ENCODE assay signal across 21 cellular contexts in genomic region chr5:30337084-30337573, GRCh38.
"Had no signal": no experiment of that assay in that cellular context is flagged by ENCODE, and none has a peak within 500 bp of the region (broad histone marks: within the 10 kb centered on the region; RNA-seq: fewer than 3 reads in every experiment).

No MANE protein-coding gene starts in this region.

- H3K4me3 Mint-ChIP-seq: T-cell; T-helper 1 cell treated with Interleukin-12 subunit alpha and Interleukin-12 subunit beta and Interleukin-4 antibody, amounts not matched to agents 30 μg/mL and 1 μg/mL, for 36 hours had no signal

- H3K36me3 ChIP-seq: MG63 had no signal

- ATAC-seq: Panc1, PC-3, T-cell had no signal

- H3K27me3 ChIP-seq: MG63 had no signal

- H3K4me2 ChIP-seq: SK-N-SH had no signal

- DNase-seq: IMR-90, MG63, NCI-H1105, NCI-H1417, NCI-H1436 treated with DMSO at 0.1 percent for 48 hours, NCI-H1694, NCI-H187 treated with DMSO at 0.1 percent for 48 hours, NCI-H2029 treated with DMSO at 0.1 percent for 48 hours, NCI-H2227 treated with DMSO at 0.1 percent for 48 hours, NCI-H524, NCI-H526 treated with DMSO at 0.1 percent for 48 hours, NCI-H748 treated with DMSO at 0.1 percent for 48 hours, PC-3, SHP77, SK-N-SH, SW 1271, T-cell had no signal

- H3K27ac Mint-ChIP-seq: T-cell; T-helper 1 cell treated with Interleukin-12 subunit alpha and Interleukin-12 subunit beta and Interleukin-4 antibody, amounts not matched to agents 30 μg/mL and 1 μg/mL, for 36 hours had no signal

- H3K9me3 ChIP-seq: SK-N-SH had no signal

- H3K9ac ChIP-seq: SK-N-SH had no signal

- H3K9me2 ChIP-seq: SK-N-SH had no signal

- H3K4me1 Mint-ChIP-seq: T-cell had no signal

- H3K27ac ChIP-seq: HL-60, RWPE1 had no signal

- H3K36me3 Mint-ChIP-seq: T-cell had no signal

- H3K4me3 ChIP-seq: MG63 had no signal

- H3K27me3 Mint-ChIP-seq: T-cell had no signal
